8 cellular contexts compared by ENCODE assay signal in genomic region chr12:132986885-132987225, GRCh38. TPM values are rescaled to one million over a fixed set of nuclear protein-coding genes. Genes with fewer than 3 reads are reported as not detected.
A peak's percentile ranks its signal among the peaks of the same experiment; 100 is the strongest.
DNase-seq lines count a peak whose midpoint lies in the region; ATAC-seq and TF ChIP-seq lines count a peak whose summit lies in the region.

No MANE protein-coding gene starts in this region.

- no peak for TF ChIP-seq CTCF in Loucy (conservative IDR thresholded peaks at IDR 0.05; ENCODE audit: low read length)

- no peaks in the 10 kb centered on the region for H3K9me3 ChIP-seq in Loucy (ENCODE audit: insufficient read depth, low read depth, low read length)

- peak overlapping the region; percentile 90 for H3K4me3 ChIP-seq in Loucy (ENCODE audit: low read length, poor library complexity, severe bottlenecking)

- peak overlapping the region; percentile 81 for H3K9ac ChIP-seq in Loucy (ENCODE audit: low read depth, low read length, poor library complexity, severe bottlenecking)

- peaks cover 55% of the 10 kb centered on the region for H3K79me2 ChIP-seq in Loucy (ENCODE audit: insufficient read depth, low read length)

- H4K20me1 ChIP-seq in Loucy (ENCODE audit: insufficient read depth, low read length, poor library complexity, severe bottlenecking) = no peaks in the 10 kb centered on the region

- peak; percentile 13 for DNase-seq in NOMO-1 treated with DMSO at 0.1 percent for 48 hours (lab: John Stamatoyannopoulos, UW; ENCODE audit: unreplicated experiment)
- DNase-seq in NOMO-1 treated with dmso at 0.1 percent for 144 hours (lab: John Stamatoyannopoulos, UW; ENCODE audit: unreplicated experiment) = no peak
- peak; percentile 2 for DNase-seq in cerebellar cortex (ENCODE audit: low spot score)
- peak; percentile 19 for DNase-seq in myocyte (ENCODE audit: low read depth)
- no peak for DNase-seq in NCI-H1694 treated with DMSO at 0.1 percent for 48 hours (lab: John Stamatoyannopoulos, UW)
- no peak for DNase-seq in NCI-H345 treated with DMSO at 0.1 percent for 48 hours (lab: John Stamatoyannopoulos, UW; ENCODE audit: unreplicated experiment)

- no peaks in the 10 kb centered on the region for H3F3A ChIP-seq in Loucy (ENCODE audit: low read depth)

- no peaks in the 10 kb centered on the region for H3K27me3 ChIP-seq in Loucy (ENCODE audit: insufficient read depth, low read length, poor library complexity, severe bottlenecking)

- H3K9me2 ChIP-seq in Loucy (replicated peaks; ENCODE audit: low read depth, low read length) = no peaks in the 10 kb centered on the region

- H3K4me2 ChIP-seq in Loucy (ENCODE audit: low read depth, low read length, poor library complexity, severe bottlenecking) = peak overlapping the region; percentile 77

- H3K36me3 ChIP-seq in Loucy (ENCODE audit: insufficient read depth, low read length) = no peaks in the 10 kb centered on the region

- ATAC-seq in HG03045 (IDR thresholded peaks at IDR 0.05; ENCODE audit: unreplicated experiment) = no peak

- peak overlapping the region; percentile 94; the same call in 1 of the 2 replicates for H2AFZ ChIP-seq in Loucy (ENCODE audit: low read length)

- H3K4me1 ChIP-seq in Loucy (ENCODE audit: insufficient read depth, low read length, poor library complexity, severe bottlenecking) = peaks cover 11% of the 10 kb centered on the region

RNA-seq across cellular contexts. Expression of gene ZNF26, which starts 0.7 kb away (rescaled TPM):
- total RNA-seq in myocyte = 9.6 and 11.2 TPM in 2 replicates
- 3.7 TPM for polyA plus RNA-seq in myocyte (2012)

RNA-seq across cellular contexts. Expression of gene ZNF605, which starts 30.7 kb away (rescaled TPM):
- total RNA-seq in myocyte = 8.9 and 17.3 TPM in 2 replicates
- polyA plus RNA-seq in myocyte (2012) = 7.0 TPM

RNA-seq across cellular contexts. Expression of gene ZNF84, which starts 50.5 kb away (rescaled TPM):
- 23.0 and 29.3 TPM in 2 replicates for total RNA-seq in myocyte
- polyA plus RNA-seq in myocyte (2012) = 12.8 TPM

Comparison
In these comparisons a context has a peak if more than half of its experiments do, and no peak if none do; other contexts are left out.
1. DNase-seq: peak in NOMO-1 treated with DMSO at 0.1 percent for 48 hours (single experiment), cerebellar cortex (single experiment) and myocyte (single experiment); none in NOMO-1 treated with dmso at 0.1 percent for 144 hours (single experiment), NCI-H1694 treated with DMSO at 0.1 percent for 48 hours (single experiment) and NCI-H345 treated with DMSO at 0.1 percent for 48 hours (single experiment).